ENCODE assay signal across 8 cellular contexts in the genomic region with DNA sequence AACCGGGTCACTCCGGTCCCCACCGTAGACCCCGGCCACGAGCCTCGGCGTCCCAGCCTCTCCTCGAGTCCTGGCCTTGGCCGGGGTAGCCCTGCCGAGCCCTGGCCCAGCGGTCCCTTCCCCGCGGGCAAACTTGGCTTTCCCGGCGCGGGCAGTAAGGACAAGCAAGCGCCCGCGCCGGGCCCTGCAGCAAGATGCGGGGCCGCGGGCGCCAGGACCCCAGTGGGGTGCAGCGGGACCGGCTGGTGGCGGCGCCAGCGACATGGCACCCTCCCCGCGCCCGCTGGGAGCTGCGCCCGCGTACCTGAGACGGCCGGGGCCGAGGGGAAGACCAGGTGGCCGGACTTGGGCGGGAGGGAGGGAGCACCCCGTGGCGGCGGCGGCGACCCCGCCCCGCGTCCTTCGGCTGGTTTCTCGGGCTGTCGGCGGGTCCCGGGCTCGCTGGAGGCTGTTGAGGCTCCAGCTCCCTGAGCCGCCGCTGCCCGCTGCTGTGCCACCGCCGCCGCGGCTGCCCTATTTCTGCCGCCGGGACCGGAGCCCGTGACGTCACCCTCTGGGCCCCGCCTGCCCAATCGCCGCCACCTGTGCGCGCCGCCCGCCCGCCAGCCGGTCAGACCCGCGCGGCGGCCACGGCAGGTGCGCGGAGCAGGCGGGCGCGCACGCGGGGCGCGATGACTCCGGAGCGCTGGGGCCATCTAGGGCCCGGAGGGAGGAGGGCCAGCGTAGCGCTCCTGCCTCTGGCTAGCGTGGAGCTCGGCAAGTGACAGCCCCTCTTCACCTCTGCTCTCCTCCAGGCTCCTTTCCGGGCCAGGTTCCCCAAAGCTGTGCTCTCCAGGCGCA. TPM values are rescaled to one million over a fixed set of nuclear protein-coding genes. Genes with fewer than 3 reads are reported as not detected.
DNase-seq lines count a peak whose midpoint lies in the region; ATAC-seq and TF ChIP-seq lines count a peak whose summit lies in the region.

A gene (minus strand): TSS at position 521 of the 840 bp plus-strand sequence.

- peaks cover 36% of the 10 kb centered on the region for H3K27me3 ChIP-seq in CD4-positive, CD25-positive, alpha-beta regulatory T cell (ENCODE audit: control insufficient read depth, insufficient read depth, low read length)
- H3K27me3 ChIP-seq in heart right ventricle, result peaks cover 15 to 92% (median 80%) of the 10 kb centered on the region in 7 donors
- no peaks in the 10 kb centered on the region for H3K27me3 ChIP-seq in prostate gland (replicated peaks; ENCODE audit: insufficient read depth)

- 1% methylated on average over 74 to 98 of the region's 98 CpGs for WGBS in heart right ventricle, 2 donors
- 2% methylated on average over 85 of the region's 98 CpGs for WGBS in prostate gland

- TF ChIP-seq POLR2A in prostate gland (IDR thresholded peaks at IDR 0.05), result no peak

- DNase-seq in CD4-positive, CD25-positive, alpha-beta regulatory T cell, result peak in 1 of 3 donors; percentile 25
- peak; percentile 27 for DNase-seq in activated CD8-positive, alpha-beta T cell treated with anti-CD3 and anti-CD28 coated beads, Interleukin-2, amount 10 ng/mL, durations not matched to agents 7 days and 5 days
- DNase-seq in heart right ventricle, result no peak
- peak; percentile 53 for DNase-seq in prostate gland (ENCODE audit: low spot score)
- no peak for DNase-seq in activated gamma-delta T cell treated with Interleukin-2 at 50 U/mL for 16 hours
- DNase-seq in T-helper 9 cell, result no peak
- DNase-seq in NCI-H1048 (lab: John Stamatoyannopoulos, UW), result no peak

- H3K4me3 Mint-ChIP-seq in CD4-positive, CD25-positive, alpha-beta regulatory T cell, result peak within 1 kb of the TSS; percentile 6 to 83 (median 54)
- peak within 1 kb of the TSS; percentile 75 to 94 (median 86) for H3K4me3 Mint-ChIP-seq in IgD-negative memory B cell
- peak within 1 kb of the TSS; percentile 38 for H3K4me3 Mint-ChIP-seq in activated CD8-positive, alpha-beta T cell treated with anti-CD3 and anti-CD28 coated beads, Interleukin-2, amount 10 ng/mL, durations not matched to agents 7 days and 5 days

- H3K27me3 Mint-ChIP-seq in CD4-positive, CD25-positive, alpha-beta regulatory T cell, result peaks cover 61% of the 10 kb centered on the region
- peaks cover 41% of the 10 kb centered on the region for H3K27me3 Mint-ChIP-seq in IgD-negative memory B cell
- peaks cover 61% of the 10 kb centered on the region for H3K27me3 Mint-ChIP-seq in activated CD8-positive, alpha-beta T cell treated with anti-CD3 and anti-CD28 coated beads, Interleukin-2, amount 10 ng/mL, durations not matched to agents 7 days and 5 days (ENCODE audit: low read depth)

- ATAC-seq in CD4-positive, CD25-positive, alpha-beta regulatory T cell (ENCODE audit: low read depth in 2 of 2), result peak in 1 of 2 donors; percentile 32
- ATAC-seq in activated CD8-positive, alpha-beta T cell treated with anti-CD3 and anti-CD28 coated beads, Interleukin-2, amount 10 ng/mL, durations not matched to agents 7 days and 5 days, result peak; percentile 70
- ATAC-seq in heart right ventricle, result peak in 6 of 8 donors; percentile 30 to 61 (median 52)

- intact Hi-C loops in heart right ventricle (cut with DNase I), result loop anchor here in 8 of 10 donors (5.0 to 10.0 kb wide), 3 partner anchors 187 to 497 kb away; no protein-coding TSS in a partner anchor
- intact Hi-C loops in prostate gland (cut with DNase I), result loop anchor here (5.0 kb wide), 1 partner anchor 190 kb away; no protein-coding TSS in a partner anchor

- peaks cover 0 to 6% (median 0%) of the 10 kb centered on the region in 7 donors for H3K9me3 Mint-ChIP-seq in CD4-positive, CD25-positive, alpha-beta regulatory T cell
- no peaks in the 10 kb centered on the region for H3K9me3 Mint-ChIP-seq in IgD-negative memory B cell
- no peaks in the 10 kb centered on the region for H3K9me3 Mint-ChIP-seq in activated CD8-positive, alpha-beta T cell treated with anti-CD3 and anti-CD28 coated beads, Interleukin-2, amount 10 ng/mL, durations not matched to agents 7 days and 5 days (ENCODE audit: insufficient read depth)

- no peak within 1 kb of the TSS for H3K27ac ChIP-seq in CD4-positive, CD25-positive, alpha-beta regulatory T cell (ENCODE audit: insufficient read depth, low read length, poor library complexity, severe bottlenecking)
- H3K27ac ChIP-seq in heart right ventricle (no peak within 1 kb of the TSS), prostate gland (no peak within 1 kb of the TSS)

- TF ChIP-seq CTCF in heart right ventricle (IDR thresholded peaks at IDR 0.05), result no peak
- TF ChIP-seq CTCF in prostate gland (IDR thresholded peaks at IDR 0.05), result peak in 1 of 4 experiments; percentile 17

- peaks cover 10% of the 10 kb centered on the region for H3K4me1 ChIP-seq in CD4-positive, CD25-positive, alpha-beta regulatory T cell (ENCODE audit: control insufficient read depth, insufficient read depth, low read length, poor library complexity, severe bottlenecking)
- H3K4me1 ChIP-seq in heart right ventricle (peaks cover 8 to 29% (median 13%) of the 10 kb centered on the region in 9 donors), prostate gland (replicated peaks) (peaks cover 10% of the 10 kb centered on the region)

- no peak within 1 kb of the TSS for H3K27ac Mint-ChIP-seq in CD4-positive, CD25-positive, alpha-beta regulatory T cell
- H3K27ac Mint-ChIP-seq in IgD-negative memory B cell, result no peak within 1 kb of the TSS
- no peak within 1 kb of the TSS for H3K27ac Mint-ChIP-seq in activated CD8-positive, alpha-beta T cell treated with anti-CD3 and anti-CD28 coated beads, Interleukin-2, amount 10 ng/mL, durations not matched to agents 7 days and 5 days

- H3K4me3 ChIP-seq in CD4-positive, CD25-positive, alpha-beta regulatory T cell (ENCODE audit: low read depth, low read length), result no peak within 1 kb of the TSS
- H3K4me3 ChIP-seq in heart right ventricle, result peak within 1 kb of the TSS in 9 of 10 donors; percentile 22 to 45 (median 38)
- peak within 1 kb of the TSS; percentile 27 to 37 for H3K4me3 ChIP-seq in prostate gland

- H3K36me3 ChIP-seq in CD4-positive, CD25-positive, alpha-beta regulatory T cell (ENCODE audit: control insufficient read depth, insufficient read depth, low read length), result no peaks in the 10 kb centered on the region
- no peaks in the 10 kb centered on the region for H3K36me3 ChIP-seq in heart right ventricle
- no peaks in the 10 kb centered on the region for H3K36me3 ChIP-seq in prostate gland

- peaks cover 0 to 21% (median 4%) of the 10 kb centered on the region in 4 donors for H3K4me1 Mint-ChIP-seq in CD4-positive, CD25-positive, alpha-beta regulatory T cell
- H3K4me1 Mint-ChIP-seq in IgD-negative memory B cell, result peaks cover 4 to 11% (median 6%) of the 10 kb centered on the region in 3 donors
- H3K4me1 Mint-ChIP-seq in activated CD8-positive, alpha-beta T cell treated with anti-CD3 and anti-CD28 coated beads, Interleukin-2, amount 10 ng/mL, durations not matched to agents 7 days and 5 days (ENCODE audit: low read depth), result peaks cover 2% of the 10 kb centered on the region

- POLR2A ChIA-PET in activated CD8-positive, alpha-beta T cell treated with anti-CD3 and anti-CD28 coated beads, Interleukin-2, amount 10 ng/mL, durations not matched to agents 7 days and 5 days (lab: Charles Lee), result interaction anchor here (0.5 kb wide), 1 partner anchor 10 kb away, joined by 3 read pairs; no protein-coding TSS in a partner anchor

- H3K36me3 Mint-ChIP-seq in CD4-positive, CD25-positive, alpha-beta regulatory T cell, result peaks cover 3% of the 10 kb centered on the region
- peaks cover 2% of the 10 kb centered on the region for H3K36me3 Mint-ChIP-seq in IgD-negative memory B cell
- no peaks in the 10 kb centered on the region for H3K36me3 Mint-ChIP-seq in activated CD8-positive, alpha-beta T cell treated with anti-CD3 and anti-CD28 coated beads, Interleukin-2, amount 10 ng/mL, durations not matched to agents 7 days and 5 days (ENCODE audit: low read depth)

- CTCF ChIA-PET in activated CD8-positive, alpha-beta T cell treated with anti-CD3 and anti-CD28 coated beads, Interleukin-2, amount 10 ng/mL, durations not matched to agents 7 days and 5 days (lab: Charles Lee), result interaction anchor here (0.7 to 1.0 kb wide), 2 partner anchors 152 to 257 kb away, joined by 3 read pairs; no protein-coding TSS in a partner anchor

- H3K9me3 ChIP-seq in CD4-positive, CD25-positive, alpha-beta regulatory T cell (ENCODE audit: control insufficient read depth in 2 of 2, low read length in 2 of 2), result no peaks in the 10 kb centered on the region
- H3K9me3 ChIP-seq in heart right ventricle, result no peaks in the 10 kb centered on the region
- no peaks in the 10 kb centered on the region for H3K9me3 ChIP-seq in prostate gland

RNA-seq across cellular contexts. Expression of the gene that starts here (rescaled TPM):
- total RNA-seq in CD4-positive, CD25-positive, alpha-beta regulatory T cell, result 0.57 TPM
- not detected for polyA plus RNA-seq in CD4-positive, CD25-positive, alpha-beta regulatory T cell
- polyA plus RNA-seq in IgD-negative memory B cell (not detected), heart right ventricle (under 1 TPM in 1 of 2 donors, not detected in 1; 0.01 TPM)
- total RNA-seq in activated CD8-positive, alpha-beta T cell treated with anti-CD3 and anti-CD28 coated beads, Interleukin-2, amount 10 ng/mL, durations not matched to agents 7 days and 5 days, result not detected
- total RNA-seq in heart right ventricle (under 1 TPM in 5 of 10 donors, not detected in 5; 0.05 to 0.42 (median 0.39) TPM), prostate gland (10 to 100 TPM in 1 of 2 donors, 1 to 10 TPM in 1; 4.5 to 10.1 TPM)

Comparison
In these comparisons a context has a peak if more than half of its experiments do, and no peak if none do; other contexts are left out.
1. Peak in DNase-seq and ATAC-seq in activated CD8-positive, alpha-beta T cell treated with anti-CD3 and anti-CD28 coated beads, Interleukin-2, amount 10 ng/mL, durations not matched to agents 7 days and 5 days; RNA of the gene not detected or under 1 TPM.
2. Peak in ATAC-seq and H3K4me3 ChIP-seq in heart right ventricle; RNA of the gene not detected or under 1 TPM.